In the genomic region with DNA sequence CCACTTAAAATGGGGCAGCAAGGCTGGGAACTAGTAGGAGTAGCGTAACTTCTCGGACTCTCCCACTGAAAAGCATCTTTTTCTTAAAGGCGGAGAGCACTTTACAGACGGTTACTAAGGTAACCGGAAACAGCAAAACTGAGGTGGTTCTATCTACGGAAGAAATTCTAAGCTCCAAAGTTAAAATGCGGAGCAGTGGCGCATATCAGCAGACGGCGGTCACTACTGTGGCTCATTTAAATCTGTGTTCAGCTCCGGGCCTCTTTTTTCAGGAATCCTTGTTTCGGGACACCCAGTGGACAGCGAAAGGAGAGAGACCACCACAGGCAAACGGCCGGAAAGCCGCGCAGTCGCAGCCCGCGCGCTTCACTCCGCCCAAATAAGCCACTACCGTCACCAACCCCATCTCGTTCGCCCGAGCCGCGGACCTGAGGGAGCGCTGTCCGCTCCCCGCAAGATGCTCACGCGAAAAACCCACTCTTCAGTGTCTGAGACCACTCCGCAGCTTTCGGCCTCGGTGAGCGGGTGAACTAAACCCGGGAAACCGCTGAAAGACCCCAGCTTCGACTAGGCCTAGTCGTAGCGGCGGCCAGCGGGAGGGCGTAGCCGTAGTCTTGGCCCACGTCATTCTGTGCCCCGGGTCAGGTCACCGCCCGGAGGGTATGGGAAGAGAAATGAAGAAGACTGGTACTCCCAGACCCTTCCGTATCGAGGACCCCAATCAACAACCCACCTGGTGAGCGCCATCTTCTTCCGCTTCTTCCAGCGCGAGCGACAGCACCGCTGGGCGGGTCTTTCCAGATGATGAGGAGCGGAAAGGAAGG, we compare ENCODE assay signal across 1 cellular context.
TF ChIP-seq lines count a peak whose summit lies in the region.

A gene (minus strand): TSS at position 776 of the 824 bp plus-strand sequence. CDS start 29 bp downstream, at position 747.

TF ChIP-seq in PFSK-1, 5 proteins besides CTCF, POLR2A, EP300 and RAD21:
- TF ChIP-seq SIN3A (IDR thresholded peaks at IDR 0.05; ENCODE audit: borderline replicate concordance, insufficient read depth, low read length): no peak
- TF ChIP-seq POLR2AphosphoS5 (IDR thresholded peaks at IDR 0.05; ENCODE audit: low read depth, low read length): peak; percentile 56; the same call in 1 of the 2 replicates
- no peak for TF ChIP-seq FOXP2 (optimal IDR thresholded peaks at IDR 0.05; ENCODE audit: borderline replicate concordance, extremely low read depth, extremely low read length, insufficient read depth)
